In the genomic region with DNA sequence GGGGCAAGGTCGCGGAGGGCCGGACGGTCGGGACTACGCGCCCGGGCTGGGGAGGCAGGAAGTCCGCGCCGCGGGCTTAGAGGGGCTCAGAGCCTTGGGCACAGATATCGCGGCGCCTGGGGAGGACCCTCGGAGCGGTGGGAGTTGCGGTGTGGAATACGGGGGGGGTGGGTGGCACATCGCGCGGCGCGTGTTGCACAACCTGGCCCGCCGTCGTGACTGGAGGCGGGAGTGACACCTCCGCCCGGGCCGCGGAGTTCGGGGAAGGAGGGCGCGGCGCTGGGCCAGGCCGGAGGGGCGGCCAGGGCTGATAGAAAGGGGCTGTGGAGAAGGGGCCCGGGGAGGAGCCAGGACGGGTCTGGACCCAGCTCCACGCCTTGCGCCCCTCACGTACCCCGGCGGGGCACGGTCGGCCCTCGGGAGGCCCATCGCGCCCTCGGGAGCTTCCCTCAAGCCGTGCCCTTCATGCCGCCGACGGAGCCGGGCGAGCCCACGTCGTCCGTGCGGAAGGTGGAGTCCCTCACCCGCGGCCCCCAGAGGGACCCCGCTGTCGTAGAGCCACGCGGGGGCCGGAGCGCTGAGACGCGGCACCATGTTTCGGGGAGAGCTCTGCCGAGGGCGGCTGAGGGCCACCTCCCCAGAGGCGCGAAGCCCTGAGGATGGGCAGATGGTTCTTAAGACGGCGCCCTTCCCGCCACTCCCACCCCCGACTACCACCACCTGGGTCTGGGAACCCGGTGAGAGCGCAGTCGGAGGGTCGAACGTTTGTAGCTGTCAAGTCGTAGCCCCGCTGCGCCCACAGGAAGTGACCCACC, we compare ENCODE assay signal across 8 cellular contexts. TPM values are rescaled to one million over a fixed set of nuclear protein-coding genes. Genes with fewer than 3 reads are reported as not detected.
A peak's percentile ranks its signal among the peaks of the same experiment; 100 is the strongest.
DNase-seq lines count a peak whose midpoint lies in the region; ATAC-seq, FAIRE-seq and TF ChIP-seq lines count a peak whose summit lies in the region.

No MANE protein-coding gene starts in this region.

- TF ChIP-seq CTCF in LNCaP clone FGC (IDR thresholded peaks at IDR 0.05; ENCODE audit: control insufficient read depth, extremely low read depth, insufficient read depth) (no peak), adrenal gland (IDR thresholded peaks at IDR 0.05) (no peak)

- H3K27ac ChIP-seq in adrenal gland: peak overlapping the region; percentile 61 to 97 (median 84)

- no peak for FAIRE-seq in H54 (lab: Jason Lieb, UNC)

- no peaks in the 10 kb centered on the region for H3K9me3 ChIP-seq in adrenal gland (replicated peaks in 1 of 3)

- peak overlapping the region; percentile 78 for H3K4me3 ChIP-seq in LNCaP clone FGC (ENCODE audit: low read depth, low read length)
- H3K4me3 ChIP-seq in adrenal gland: peak overlapping the region; percentile 59 to 97 (median 78)

- peaks cover 6 to 19% of the 10 kb centered on the region in 2 donors for H3K4me1 ChIP-seq in adrenal gland (replicated peaks in 1 of 2)

- no peaks in the 10 kb centered on the region for H3K27me3 ChIP-seq in adrenal gland

- peak; percentile 9 for ATAC-seq in GM19397 (IDR thresholded peaks at IDR 0.05; ENCODE audit: unreplicated experiment)

- intact Hi-C loops in adrenal gland (cut with DNase I): loop anchor here (5.0 to 10.0 kb wide), 3 partner anchors 69 to 409 kb away; a partner anchor contains a TSS

- DNase-seq in LNCaP clone FGC (ENCODE audit: low read depth) (no peak), adrenal gland (peak in 6 of 7 donors; percentile 33 to 49 (median 45)), iris pigment epithelial cell (ENCODE audit: low read depth) (peak; percentile 24), HK-2 (ENCODE audit: unreplicated experiment) (no peak), H54 (ENCODE audit: insufficient read length, low spot score) (no peak), NCI-H774 (lab: John Stamatoyannopoulos, UW) (no peak)
- peak; percentile 42 for DNase-seq in stimulated activated CD4-positive, alpha-beta T cell treated with anti-CD3 and anti-CD28 coated beads, Interleukin-2, amount 100 ng/mL, for 4 hours (ENCODE audit: low read depth)

- H3K36me3 ChIP-seq in adrenal gland (replicated peaks in 1 of 2): no peaks in the 10 kb centered on the region

- no peak for TF ChIP-seq POLR2A in adrenal gland (IDR thresholded peaks at IDR 0.05)
- TF ChIP-seq POLR2A in H54 (IDR thresholded peaks at IDR 0.05; ENCODE audit: low read depth, low read length): no peak

- WGBS in adrenal gland, 4 donors: 8 to 19% (median 8%) methylated on average over 21 to 88 of the region's 88 CpGs

RNA-seq across cellular contexts. Expression of a gene that starts 0.7 kb away (rescaled TPM):
- 10 to 100 TPM; 15.5 to 31.8 (median 25.3) TPM for total RNA-seq in adrenal gland
- 1 to 10 TPM; 7.2 to 9.0 (median 7.9) TPM for polyA plus RNA-seq in adrenal gland

RNA-seq across cellular contexts. Expression of a gene that starts 35.7 kb away (rescaled TPM):
- total RNA-seq in adrenal gland: 1 to 10 TPM in 6 of 8 donors, under 1 TPM in 2; 0.60 to 2.3 (median 1.4) TPM
- under 1 TPM; 0.24 to 0.79 (median 0.30) TPM for polyA plus RNA-seq in adrenal gland

Comparison
In these comparisons a context has a peak if more than half of its experiments do, and no peak if none do; other contexts are left out.
1. DNase-seq: peak in adrenal gland (6 of 7), iris pigment epithelial cell (single experiment) and stimulated activated CD4-positive, alpha-beta T cell treated with anti-CD3 and anti-CD28 coated beads, Interleukin-2, amount 100 ng/mL, for 4 hours (single experiment); none in LNCaP clone FGC (single experiment), HK-2 (single experiment), H54 (single experiment) and NCI-H774 (single experiment).